ENCODE assay signal across 8 cellular contexts in the genomic region with DNA sequence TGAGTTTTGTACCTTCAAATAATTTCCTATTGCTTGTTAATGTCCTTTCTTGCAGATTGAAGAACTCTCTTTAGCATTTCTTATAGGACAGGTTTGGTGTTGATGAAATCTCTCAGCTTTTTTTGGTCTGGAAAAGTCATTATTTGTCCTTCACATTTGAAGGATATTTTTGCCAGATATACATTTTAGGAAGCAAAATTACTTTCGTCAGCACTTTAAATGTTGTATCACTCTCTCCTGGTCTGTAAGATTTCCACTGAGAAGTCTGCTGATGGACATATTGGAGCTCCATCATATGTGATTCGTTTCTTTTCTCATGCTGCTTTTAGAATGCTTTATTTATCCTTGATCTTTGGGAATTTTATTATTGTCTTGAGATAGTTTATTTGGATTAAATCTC.
"Had no signal": no experiment of that assay in that cellular context is flagged by ENCODE, and none has a peak within 500 bp of the region (broad histone marks: within the 10 kb centered on the region; RNA-seq: fewer than 3 reads in every experiment).

No MANE protein-coding gene starts in this region.

- FAIRE-seq: G401.6, GM12878, GM12891, GM12892, GM18507, GM19239 had no signal

- H3K4me3 ChIP-seq: GM12878 had no signal

- ATAC-seq: GM12878 had no signal

- DNase-seq: GDM1, GF-D8 had no signal
